Comparison of ENCODE assay signal across 8 cellular contexts in the genomic region with DNA sequence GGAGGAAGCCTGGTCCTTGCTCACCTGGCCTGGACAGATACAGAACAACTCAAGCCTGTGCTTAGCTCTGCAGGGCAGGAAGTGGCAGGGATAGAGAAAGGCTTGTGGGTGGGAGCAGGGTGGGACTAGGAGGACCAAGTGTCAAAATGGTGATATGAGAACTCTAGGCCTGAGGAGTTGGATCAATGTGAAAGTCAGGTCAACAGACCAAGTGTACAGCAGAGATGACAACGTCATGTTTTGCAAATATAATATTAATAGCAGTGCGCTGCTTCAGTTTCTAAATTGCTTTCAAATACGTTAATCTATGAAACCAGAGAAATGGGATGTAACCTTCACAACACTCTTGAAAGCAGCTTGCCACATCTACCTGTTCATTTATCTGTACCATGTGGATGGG.
DNase-seq lines count a peak whose midpoint lies in the region; ATAC-seq and TF ChIP-seq lines count a peak whose summit lies in the region.

No MANE protein-coding gene starts in this region.

- H3K27me3 Mint-ChIP-seq in activated T-helper 2 cell treated with anti-CD3 and anti-CD28 coated beads, Interferon-gamma antibody, Interleukin-2, Interleukin-4, amounts not matched to agents 10 μg/mL and 5 μg/mL and 100 μg/mL, durations not matched to agents 14 hours and 24 hours and 36 hours (ENCODE audit: low read depth): no peaks in the 10 kb centered on the region
- H3K27me3 Mint-ChIP-seq in mesothelial cell of epicardium (ENCODE audit: low read depth): no peaks in the 10 kb centered on the region

- peak overlapping the region; percentile 69 for H3K27ac Mint-ChIP-seq in activated T-helper 2 cell treated with anti-CD3 and anti-CD28 coated beads, Interferon-gamma antibody, Interleukin-2, Interleukin-4, amounts not matched to agents 10 μg/mL and 5 μg/mL and 100 μg/mL, durations not matched to agents 14 hours and 24 hours and 36 hours
- H3K27ac Mint-ChIP-seq in mesothelial cell of epicardium: no peak overlapping the region

- no peak overlapping the region for H3K4me3 Mint-ChIP-seq in activated T-helper 2 cell treated with anti-CD3 and anti-CD28 coated beads, Interferon-gamma antibody, Interleukin-2, Interleukin-4, amounts not matched to agents 10 μg/mL and 5 μg/mL and 100 μg/mL, durations not matched to agents 14 hours and 24 hours and 36 hours (ENCODE audit: low read depth)
- no peak overlapping the region for H3K4me3 Mint-ChIP-seq in mesothelial cell of epicardium

- in situ Hi-C loops in GM13977 (cut with MboI; ENCODE audit: low pct_unique_long_range_greater_than_20kb, low sequenced_read_pairs, unreplicated experiment): no loop called here

- peaks cover 54% of the 10 kb centered on the region for H3K4me1 Mint-ChIP-seq in activated T-helper 2 cell treated with anti-CD3 and anti-CD28 coated beads, Interferon-gamma antibody, Interleukin-2, Interleukin-4, amounts not matched to agents 10 μg/mL and 5 μg/mL and 100 μg/mL, durations not matched to agents 14 hours and 24 hours and 36 hours (ENCODE audit: low read depth)
- peaks cover 32% of the 10 kb centered on the region for H3K4me1 Mint-ChIP-seq in mesothelial cell of epicardium

- H3K9me3 Mint-ChIP-seq in activated T-helper 2 cell treated with anti-CD3 and anti-CD28 coated beads, Interferon-gamma antibody, Interleukin-2, Interleukin-4, amounts not matched to agents 10 μg/mL and 5 μg/mL and 100 μg/mL, durations not matched to agents 14 hours and 24 hours and 36 hours: no peaks in the 10 kb centered on the region
- peaks cover 15% of the 10 kb centered on the region for H3K9me3 Mint-ChIP-seq in mesothelial cell of epicardium

- H3K27me3 ChIP-seq in body of pancreas: no peaks in the 10 kb centered on the region

- H3K36me3 ChIP-seq in body of pancreas (replicated peaks in 1 of 2; ENCODE audit: insufficient read depth in 1 of 2, low read depth in 2 of 2): no peaks in the 10 kb centered on the region

- H3K27ac ChIP-seq in body of pancreas: no peak overlapping the region

- peaks cover 28% of the 10 kb centered on the region for H3K36me3 Mint-ChIP-seq in activated T-helper 2 cell treated with anti-CD3 and anti-CD28 coated beads, Interferon-gamma antibody, Interleukin-2, Interleukin-4, amounts not matched to agents 10 μg/mL and 5 μg/mL and 100 μg/mL, durations not matched to agents 14 hours and 24 hours and 36 hours (ENCODE audit: low read depth)
- no peaks in the 10 kb centered on the region for H3K36me3 Mint-ChIP-seq in mesothelial cell of epicardium

- TF ChIP-seq CTCF in GM13977 (IDR thresholded peaks at IDR 0.05; ENCODE audit: extremely low read depth, insufficient read depth, missing control alignments) (no peak), body of pancreas (IDR thresholded peaks at IDR 0.05) (no peak), mesothelial cell of epicardium (IDR thresholded peaks at IDR 0.05; ENCODE audit: unreplicated experiment) (no peak)

- WGBS in body of pancreas, 2 donors: 78 to 82% methylated on average over 3 of the region's 3 CpGs

- intact Hi-C loops in activated T-helper 2 cell treated with anti-CD3 and anti-CD28 coated beads, Interferon-gamma antibody, Interleukin-2, Interleukin-4, amounts not matched to agents 10 μg/mL and 5 μg/mL and 100 μg/mL, durations not matched to agents 14 hours and 24 hours and 36 hours (cut with micrococcal nuclease): loop anchor here (5.0 to 10.0 kb wide), 2 partner anchors 75 to 118 kb away; no protein-coding TSS in a partner anchor
- intact Hi-C loops in body of pancreas (cut with DNase I): no loop called here

- ATAC-seq in GM19463 (IDR thresholded peaks at IDR 0.05; ENCODE audit: unreplicated experiment): peak; percentile 53
- peak; percentile 67 for ATAC-seq in HG03025 (IDR thresholded peaks at IDR 0.05; ENCODE audit: low FRiP score, unreplicated experiment)
- ATAC-seq in body of pancreas: no peak

- DNase-seq in GM13977 (ENCODE audit: low spot score) (peak; percentile 31), NCI-H1048 (lab: John Stamatoyannopoulos, UW) (no peak), foreskin melanocyte (no peak), body of pancreas (no peak), mesothelial cell of epicardium (ENCODE audit: low spot score in 2 of 2, unreplicated experiment in 2 of 2) (no peak)
- no peak for DNase-seq in activated T-helper 2 cell treated with anti-CD3 and anti-CD28 coated beads, Interferon-gamma antibody, Interleukin-2, Interleukin-4, amounts not matched to agents 10 μg/mL and 5 μg/mL and 100 μg/mL, durations not matched to agents 14 hours and 24 hours and 36 hours (ENCODE audit: low spot score)

- H3K9me3 ChIP-seq in body of pancreas: no peaks in the 10 kb centered on the region

- TF ChIP-seq POLR2A in body of pancreas (IDR thresholded peaks at IDR 0.05): no peak

- no peaks in the 10 kb centered on the region for H3K4me1 ChIP-seq in body of pancreas

- H3K4me3 ChIP-seq in body of pancreas: no peak overlapping the region
